9 cellular contexts compared by ENCODE assay signal in the genomic region with DNA sequence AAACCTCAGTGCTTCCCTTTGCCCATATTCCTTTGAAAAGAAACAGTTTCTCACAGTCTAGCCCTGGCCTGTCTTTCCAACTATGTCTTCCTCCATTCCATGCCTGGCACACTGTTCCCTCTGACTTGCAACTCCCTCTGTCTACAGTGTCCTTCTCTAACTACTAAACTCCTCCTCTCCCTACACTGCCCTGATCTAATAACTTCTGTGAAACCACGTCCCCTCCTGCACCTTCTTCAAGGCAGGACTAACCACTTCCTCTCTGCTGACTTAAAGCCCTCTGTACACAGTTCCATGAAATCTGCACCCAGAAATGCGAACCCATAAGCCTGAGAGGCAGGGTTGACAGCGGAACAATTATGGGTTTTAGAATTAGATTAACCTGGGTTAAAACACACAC.
DNase-seq lines count a peak whose midpoint lies in the region; ATAC-seq, FAIRE-seq and TF ChIP-seq lines count a peak whose summit lies in the region.
"Had no signal": no experiment of that assay in that cellular context is flagged by ENCODE, and none has a peak within 500 bp of the region (broad histone marks: within the 10 kb centered on the region; RNA-seq: fewer than 3 reads in every experiment).

No MANE protein-coding gene starts in this region.

- intact Hi-C loops in GM12878 (cut with micrococcal nuclease; ENCODE audit: unreplicated experiment), result loop anchor here (1.0 to 2.0 kb wide), 2 partner anchors 16 to 31 kb away; no protein-coding TSS in a partner anchor

- H3K4me3 ChIP-seq in NB4 (ENCODE audit: low read depth, low read length), result peak overlapping the region; percentile 36
- H3K4me3 ChIP-seq in GM12878, result no peak overlapping the region
- H3K4me3 ChIP-seq: A549 had no signal

- H3K9me3 ChIP-seq in GM12878 (replicated peaks; ENCODE audit: control insufficient read depth, insufficient read depth, low read length), result no peaks in the 10 kb centered on the region; the same call in 2 of the 3 replicates
- H3K9me3 ChIP-seq: A549 had no signal

- TF ChIP-seq CTCF in NB4 (IDR thresholded peaks at IDR 0.05; ENCODE audit: low read depth, low read length), result no peak
- no peak for TF ChIP-seq CTCF in GM12878 (IDR thresholded peaks at IDR 0.05 in 2 of 3, conservative IDR thresholded peaks at IDR 0.05 in 1 of 3; ENCODE audit: control insufficient read depth in 2 of 3, extremely low read depth in 1 of 3, insufficient read depth in 1 of 3, low read depth in 3 of 3, low read length in 3 of 3)

- RAD21 ChIA-PET in GM12878 (lab: Charles Lee; ENCODE audit: unreplicated experiment), result interaction anchor here (0.6 to 11.2 kb wide), 12 partner anchors 14 to 605 kb away, joined by 3 to 135 read pairs (median 4); a partner anchor contains a TSS

- no peak overlapping the region for H3K9ac ChIP-seq in GM12878 (ENCODE audit: control insufficient read depth, insufficient read depth, low read length)

- FAIRE-seq in GM12878 (lab: Jason Lieb, UNC), result peak; percentile 13
- FAIRE-seq: A549 had no signal

- BruUV-seq in GM12878 (replicated peaks; lab: Mats Ljungman, UMichigan), result no TSS peak

- peak overlapping the region; percentile 45 for H3K27ac ChIP-seq in GM12878 (ENCODE audit: control insufficient read depth, insufficient read depth)
- H3K27ac ChIP-seq: A549 had no signal

- H3K27ac Mint-ChIP-seq in stimulated activated naive CD8-positive, alpha-beta T cell treated with anti-CD3 and anti-CD28 coated beads, Interleukin-15, amount 100 ng/mL, for 72 hours, result peak overlapping the region; percentile 1 to 42

- POLR2A ChIA-PET in GM12878 (lab: Charles Lee), result interaction anchor here (2.1 to 8.1 kb wide), 4 partner anchors 14 to 64 kb away, joined by 11 to 69 read pairs (median 38); a partner anchor contains a TSS

- no peaks in the 10 kb centered on the region for H3K36me3 ChIP-seq in GM12878 (ENCODE audit: control insufficient read depth in 2 of 2, insufficient read depth in 2 of 2, low read length in 1 of 2)

- no peaks in the 10 kb centered on the region for H3K27me3 ChIP-seq in GM12878 (replicated peaks in 1 of 2; ENCODE audit: control insufficient read depth in 2 of 2, insufficient read depth in 2 of 2, low read length in 1 of 2)

- H4K20me1 ChIP-seq in GM12878 (ENCODE audit: control insufficient read depth, insufficient read depth), result no peaks in the 10 kb centered on the region

- H3K9me3 Mint-ChIP-seq in stimulated activated naive CD8-positive, alpha-beta T cell treated with anti-CD3 and anti-CD28 coated beads, Interleukin-15, amount 100 ng/mL, for 72 hours, result no peaks in the 10 kb centered on the region

- H3K27me3 Mint-ChIP-seq in stimulated activated naive CD8-positive, alpha-beta T cell treated with anti-CD3 and anti-CD28 coated beads, Interleukin-15, amount 100 ng/mL, for 72 hours, result no peaks in the 10 kb centered on the region

- peak overlapping the region; percentile 51 for H2AFZ ChIP-seq in GM12878 (ENCODE audit: control insufficient read depth, low read depth, low read length)

- ATAC-seq in HG02623 (IDR thresholded peaks at IDR 0.05; ENCODE audit: unreplicated experiment) (peak; percentile 92), GM12878 (peak; percentile 94)
- ATAC-seq in stimulated activated naive CD8-positive, alpha-beta T cell treated with anti-CD3 and anti-CD28 coated beads, Interleukin-15, amount 100 ng/mL, for 72 hours, result peak; percentile 97

- peak overlapping the region; percentile 10; the same call in 1 of the 2 replicates for H3K4me2 ChIP-seq in GM12878 (ENCODE audit: control insufficient read depth, insufficient read depth)
- H3K4me2 ChIP-seq: A549 had no signal

- WGBS in GM12878 (ENCODE audit: insufficient coverage, insufficient replicate concordance, low lambda C conversion rate, missing lambda C conversion rate), result 0% methylated on average over 3 of the region's 3 CpGs

- in situ Hi-C loops in GM12878 (cut with MboI), result no loop called here

- TF ChIP-seq POLR2A in NB4 (IDR thresholded peaks at IDR 0.05; ENCODE audit: extremely low read depth, insufficient read length), result no peak
- no peak for TF ChIP-seq POLR2A in GM12878 (IDR thresholded peaks at IDR 0.05; ENCODE audit: low read depth, low read length)

- CTCF ChIA-PET in GM12878 (lab: Yijun Ruan, JAX), result interaction anchor here (0.7 to 10.9 kb wide), 8 partner anchors 9 to 530 kb away, joined by 3 to 100 read pairs (median 5); a partner anchor contains a TSS

- peak in 1 of 2 experiments; percentile 28; a peak in 1 of 4 replicates for TF ChIP-seq EP300 in GM12878 (IDR thresholded peaks at IDR 0.05; ENCODE audit: borderline replicate concordance in 1 of 2, control insufficient read depth in 1 of 2, low read depth in 2 of 2, low read length in 2 of 2)

- H3K79me2 ChIP-seq in GM12878 (ENCODE audit: control insufficient read depth, insufficient read depth, low read length), result no peaks in the 10 kb centered on the region

- no peak for TF ChIP-seq RAD21 in GM12878 (IDR thresholded peaks at IDR 0.05; ENCODE audit: insufficient read depth, low read depth, low read length)

- H3K4me1 Mint-ChIP-seq in stimulated activated naive CD8-positive, alpha-beta T cell treated with anti-CD3 and anti-CD28 coated beads, Interleukin-15, amount 100 ng/mL, for 72 hours, result peaks cover 68% of the 10 kb centered on the region

- DNase-seq in activated CD4-positive, CD25-positive, alpha-beta regulatory T cell treated with anti-CD3 and anti-CD28 coated beads, Interleukin-2, amount 50 U/mL, for 16 hours (ENCODE audit: low read depth, low spot score), result peak; percentile 10
- no peak for DNase-seq in activated CD4-positive, CD25-positive, alpha-beta regulatory T cell treated with anti-CD3 and anti-CD28 coated beads, Interleukin-2, amount 50 U/mL, for 72 hours
- peak; percentile 92 for DNase-seq in NB4 (ENCODE audit: low read depth)
- DNase-seq in GM12878 (ENCODE audit: low read depth, low spot score), result peak; percentile 76
- DNase-seq in stimulated activated naive CD8-positive, alpha-beta T cell treated with anti-CD3 and anti-CD28 coated beads, Interleukin-15, amount 100 ng/mL, for 72 hours, result peak; percentile 45 to 52
- no peak for DNase-seq in COLO668 (lab: John Stamatoyannopoulos, UW; ENCODE audit: unreplicated experiment)
- no peak for DNase-seq in islet precursor cell

- peak overlapping the region; percentile 54 to 63 for H3K4me3 Mint-ChIP-seq in stimulated activated naive CD8-positive, alpha-beta T cell treated with anti-CD3 and anti-CD28 coated beads, Interleukin-15, amount 100 ng/mL, for 72 hours

- peaks cover 47% of the 10 kb centered on the region for H3K4me1 ChIP-seq in GM12878 (ENCODE audit: control insufficient read depth, insufficient read depth, low read length)
- H3K4me1 ChIP-seq: A549 had no signal

- SMC1A ChIA-PET in GM12878 (lab: Charles Lee; ENCODE audit: uncharacterized antibody, unreplicated experiment), result interaction anchor here (0.7 to 13.3 kb wide), 12 partner anchors 12 to 90 kb away, joined by 3 to 343 read pairs (median 11); a partner anchor contains a TSS

TF ChIP-seq in GM12878, 131 proteins besides CTCF, POLR2A, EP300 and RAD21 (continues in another document):
- TF ChIP-seq, protein P1, sequence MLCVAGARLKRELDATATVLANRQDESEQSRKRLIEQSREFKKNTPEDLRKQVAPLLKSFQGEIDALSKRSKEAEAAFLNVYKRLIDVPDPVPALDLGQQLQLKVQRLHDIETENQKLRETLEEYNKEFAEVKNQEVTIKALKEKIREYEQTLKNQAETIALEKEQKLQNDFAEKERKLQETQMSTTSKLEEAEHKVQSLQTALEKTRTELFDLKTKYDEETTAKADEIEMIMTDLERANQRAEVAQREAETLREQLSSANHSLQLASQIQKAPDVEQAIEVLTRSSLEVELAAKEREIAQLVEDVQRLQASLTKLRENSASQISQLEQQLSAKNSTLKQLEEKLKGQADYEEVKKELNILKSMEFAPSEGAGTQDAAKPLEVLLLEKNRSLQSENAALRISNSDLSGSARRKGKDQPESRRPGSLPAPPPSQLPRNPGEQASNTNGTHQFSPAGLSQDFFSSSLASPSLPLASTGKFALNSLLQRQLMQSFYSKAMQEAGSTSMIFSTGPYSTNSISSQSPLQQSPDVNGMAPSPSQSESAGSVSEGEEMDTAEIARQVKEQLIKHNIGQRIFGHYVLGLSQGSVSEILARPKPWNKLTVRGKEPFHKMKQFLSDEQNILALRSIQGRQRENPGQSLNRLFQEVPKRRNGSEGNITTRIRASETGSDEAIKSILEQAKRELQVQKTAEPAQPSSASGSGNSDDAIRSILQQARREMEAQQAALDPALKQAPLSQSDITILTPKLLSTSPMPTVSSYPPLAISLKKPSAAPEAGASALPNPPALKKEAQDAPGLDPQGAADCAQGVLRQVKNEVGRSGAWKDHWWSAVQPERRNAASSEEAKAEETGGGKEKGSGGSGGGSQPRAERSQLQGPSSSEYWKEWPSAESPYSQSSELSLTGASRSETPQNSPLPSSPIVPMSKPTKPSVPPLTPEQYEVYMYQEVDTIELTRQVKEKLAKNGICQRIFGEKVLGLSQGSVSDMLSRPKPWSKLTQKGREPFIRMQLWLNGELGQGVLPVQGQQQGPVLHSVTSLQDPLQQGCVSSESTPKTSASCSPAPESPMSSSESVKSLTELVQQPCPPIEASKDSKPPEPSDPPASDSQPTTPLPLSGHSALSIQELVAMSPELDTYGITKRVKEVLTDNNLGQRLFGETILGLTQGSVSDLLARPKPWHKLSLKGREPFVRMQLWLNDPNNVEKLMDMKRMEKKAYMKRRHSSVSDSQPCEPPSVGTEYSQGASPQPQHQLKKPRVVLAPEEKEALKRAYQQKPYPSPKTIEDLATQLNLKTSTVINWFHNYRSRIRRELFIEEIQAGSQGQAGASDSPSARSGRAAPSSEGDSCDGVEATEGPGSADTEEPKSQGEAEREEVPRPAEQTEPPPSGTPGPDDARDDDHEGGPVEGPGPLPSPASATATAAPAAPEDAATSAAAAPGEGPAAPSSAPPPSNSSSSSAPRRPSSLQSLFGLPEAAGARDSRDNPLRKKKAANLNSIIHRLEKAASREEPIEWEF (IDR thresholded peaks at IDR 0.05; ENCODE audit: insufficient replicate concordance, low read depth, low read length), result no peak
- TF ChIP-seq SMAD1 (IDR thresholded peaks at IDR 0.05; ENCODE audit: low read depth, partially characterized antibody) (peak; percentile 42), EED (IDR thresholded peaks at IDR 0.05; ENCODE audit: low read depth) (peak; percentile 73), DPF2 (IDR thresholded peaks at IDR 0.05) (0 out of 2 replicates have a peak, but pooled peaks have one; percentile 21)
- TF ChIP-seq, protein P2, sequence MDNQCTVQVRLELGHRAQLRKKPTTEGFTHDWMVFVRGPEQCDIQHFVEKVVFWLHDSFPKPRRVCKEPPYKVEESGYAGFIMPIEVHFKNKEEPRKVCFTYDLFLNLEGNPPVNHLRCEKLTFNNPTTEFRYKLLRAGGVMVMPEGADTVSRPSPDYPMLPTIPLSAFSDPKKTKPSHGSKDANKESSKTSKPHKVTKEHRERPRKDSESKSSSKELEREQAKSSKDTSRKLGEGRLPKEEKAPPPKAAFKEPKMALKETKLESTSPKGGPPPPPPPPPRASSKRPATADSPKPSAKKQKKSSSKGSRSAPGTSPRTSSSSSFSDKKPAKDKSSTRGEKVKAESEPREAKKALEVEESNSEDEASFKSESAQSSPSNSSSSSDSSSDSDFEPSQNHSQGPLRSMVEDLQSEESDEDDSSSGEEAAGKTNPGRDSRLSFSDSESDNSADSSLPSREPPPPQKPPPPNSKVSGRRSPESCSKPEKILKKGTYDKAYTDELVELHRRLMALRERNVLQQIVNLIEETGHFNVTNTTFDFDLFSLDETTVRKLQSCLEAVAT (IDR thresholded peaks at IDR 0.05), result peak; percentile 77

Comparison
In these comparisons a context has a peak if more than half of its experiments do, and no peak if none do; other contexts are left out.
1. DNase-seq: peak in activated CD4-positive, CD25-positive, alpha-beta regulatory T cell treated with anti-CD3 and anti-CD28 coated beads, Interleukin-2, amount 50 U/mL, for 16 hours (single experiment), NB4 (single experiment), GM12878 (single experiment) and stimulated activated naive CD8-positive, alpha-beta T cell treated with anti-CD3 and anti-CD28 coated beads, Interleukin-15, amount 100 ng/mL, for 72 hours (2 of 2); none in activated CD4-positive, CD25-positive, alpha-beta regulatory T cell treated with anti-CD3 and anti-CD28 coated beads, Interleukin-2, amount 50 U/mL, for 72 hours (single experiment), COLO668 (single experiment) and islet precursor cell (single experiment).
2. Peak in every context shown above with its lines, with median percentiles within 50 percentile points of each other: ATAC-seq.